ENCODE assay signal across 7 cellular contexts in genomic region chr16:50259334-50260205, GRCh38. TPM values are rescaled to one million over a fixed set of nuclear protein-coding genes. Genes with fewer than 3 reads are reported as not detected.
DNase-seq lines count a peak whose midpoint lies in the region; ATAC-seq, FAIRE-seq and TF ChIP-seq lines count a peak whose summit lies in the region.

No MANE protein-coding gene starts in this region.

- no peak overlapping the region for H3K9ac ChIP-seq in kidney (ENCODE audit: low read length in 2 of 2)

- no peak for TF ChIP-seq POLR2A in thyroid gland (IDR thresholded peaks at IDR 0.05)

- no peak overlapping the region for H3K27ac ChIP-seq in kidney (ENCODE audit: low read depth in 2 of 2, low read length in 2 of 2)
- no peak overlapping the region for H3K27ac ChIP-seq in thyroid gland

- no peak for FAIRE-seq in kidney (lab: Jason Lieb, UNC)

- 44 to 53% methylated on average over 19 to 22 of the region's 23 CpGs for WGBS in thyroid gland, 2 donors

- H3K9me3 ChIP-seq in T-helper 17 cell (ENCODE audit: control insufficient read depth, low read length, poor library complexity, severe bottlenecking) (no peaks in the 10 kb centered on the region), kidney (ENCODE audit: control insufficient read depth in 1 of 2, low read length in 2 of 2) (no peaks in the 10 kb centered on the region), thyroid gland (no peaks in the 10 kb centered on the region)

- no peak for ATAC-seq in T-helper 17 cell
- ATAC-seq in HG03039 (IDR thresholded peaks at IDR 0.05; ENCODE audit: unreplicated experiment) = no peak

- H3K4me3 ChIP-seq in kidney (ENCODE audit: low read length in 2 of 2) (no peak overlapping the region), thyroid gland (replicated peaks in 1 of 3) (no peak overlapping the region)

- DNase-seq in NCI-H1092 (lab: John Stamatoyannopoulos, UW) = peak; percentile 61
- DNase-seq in T-helper 17 cell = no peak
- peak; percentile 69 for DNase-seq in kidney
- DNase-seq in thyroid gland = peak; percentile 20
- no peak for DNase-seq in RKO (ENCODE audit: low spot score)
- DNase-seq in stimulated activated naive CD4-positive, alpha-beta T cell treated with Interleukin-2 at 50 U/mL for 16 hours (lab: John Stamatoyannopoulos, UW) = no peak

- no peaks in the 10 kb centered on the region for H3K27me3 ChIP-seq in thyroid gland

- H3K36me3 ChIP-seq in kidney (ENCODE audit: control insufficient read depth in 1 of 2, insufficient read depth in 2 of 2, low read length in 2 of 2) = no peaks in the 10 kb centered on the region
- H3K36me3 ChIP-seq in thyroid gland = no peaks in the 10 kb centered on the region

- H3K27me3 Mint-ChIP-seq in T-helper 17 cell = no peaks in the 10 kb centered on the region

- H3K27ac Mint-ChIP-seq in T-helper 17 cell = peak overlapping the region; percentile 34

- intact Hi-C loops in kidney (cut with DNase I) (no loop called here), thyroid gland (cut with DNase I) (loop anchor here (10.0 kb wide), 1 partner anchor 55 kb away; no protein-coding TSS in a partner anchor)

- no peaks in the 10 kb centered on the region for H3K4me1 ChIP-seq in kidney (ENCODE audit: control insufficient read depth in 1 of 2, insufficient read depth in 1 of 2, low read depth in 1 of 2, low read length in 2 of 2)
- peaks cover 0 to 6% of the 10 kb centered on the region in 2 donors for H3K4me1 ChIP-seq in thyroid gland

- H3K4me3 Mint-ChIP-seq in T-helper 17 cell = no peak overlapping the region

- no peak for TF ChIP-seq CTCF in kidney (IDR thresholded peaks at IDR 0.05; ENCODE audit: borderline replicate concordance, extremely low read depth, insufficient read depth)
- no peak for TF ChIP-seq CTCF in thyroid gland (IDR thresholded peaks at IDR 0.05)

- no peaks in the 10 kb centered on the region for H3K36me3 Mint-ChIP-seq in T-helper 17 cell (ENCODE audit: low read depth)

- peaks cover 16% of the 10 kb centered on the region for H3K4me1 Mint-ChIP-seq in T-helper 17 cell

RNA-seq across cellular contexts. Expression of gene ADCY7, which starts 6.8 kb away (rescaled TPM):
- total RNA-seq in T-helper 17 cell (100 to 1,000 TPM; 187 to 203 TPM), kidney (40.5 TPM), thyroid gland (1 to 10 TPM; 4.2 to 8.2 (median 7.1) TPM)
- 0.86 TPM for polyA plus RNA-seq in kidney (ENCODE audit: insufficient read depth, low read depth, low replicate concordance)

Comparison
In these comparisons a context has a peak if more than half of its experiments do, and no peak if none do; other contexts are left out.
1. DNase-seq: peak in NCI-H1092 (single experiment), kidney (single experiment) and thyroid gland (2 of 2); none in T-helper 17 cell (0 of 3), RKO (single experiment) and stimulated activated naive CD4-positive, alpha-beta T cell treated with Interleukin-2 at 50 U/mL for 16 hours (single experiment).